Comparison of ENCODE assay signal across 8 cellular contexts in the genomic region with DNA sequence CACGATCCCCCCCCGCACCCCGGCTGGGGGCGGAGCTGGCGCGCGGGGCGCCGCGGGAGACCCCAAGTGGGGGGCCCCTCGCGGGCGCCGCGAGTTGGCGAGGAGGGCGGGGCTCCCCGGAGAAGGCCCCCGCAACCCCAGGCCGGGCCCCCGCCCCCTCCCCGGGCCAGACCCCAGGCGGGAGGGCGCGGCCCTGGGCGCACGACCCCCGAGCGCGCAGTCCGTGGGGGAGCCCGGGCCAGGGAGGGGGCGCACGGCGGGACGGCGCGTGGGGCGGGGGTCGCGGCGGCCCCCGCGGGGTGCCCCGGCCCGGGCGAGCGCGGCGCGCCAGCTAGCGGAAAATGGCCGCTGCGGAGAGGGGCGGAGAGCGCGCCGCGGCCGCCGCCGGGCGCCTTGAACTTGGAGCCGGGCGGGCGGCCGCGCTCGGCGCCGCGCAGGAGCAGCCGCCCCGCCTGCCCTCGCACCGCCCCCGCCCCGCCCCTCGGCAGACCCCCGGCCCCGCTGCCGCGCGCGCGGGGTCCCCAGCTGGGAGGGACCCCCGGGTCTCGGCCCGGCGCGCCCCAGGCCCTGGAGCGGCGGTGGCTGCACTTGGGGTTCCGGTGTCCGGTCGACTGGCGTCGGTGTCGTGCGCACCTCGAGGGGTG. TPM values are rescaled to one million over a fixed set of nuclear protein-coding genes. Genes with fewer than 3 reads are reported as not detected.
A peak's percentile ranks its signal among the peaks of the same experiment; 100 is the strongest.
DNase-seq lines count a peak whose midpoint lies in the region; ATAC-seq, FAIRE-seq and TF ChIP-seq lines count a peak whose summit lies in the region.

No MANE protein-coding gene starts in this region.

- H3K4me1 ChIP-seq in ascending aorta = peaks cover 16 to 27% of the 10 kb centered on the region in 2 donors

- H3K27ac ChIP-seq in ascending aorta (peak overlapping the region; percentile 96 to 99), layer of hippocampus (ENCODE audit: low read depth, low read length) (peak overlapping the region; percentile 95)

- H3K27me3 ChIP-seq in ascending aorta (no peaks in the 10 kb centered on the region), layer of hippocampus (ENCODE audit: control insufficient read depth, insufficient read depth, low read length) (no peaks in the 10 kb centered on the region)

- no peaks in the 10 kb centered on the region for H3K36me3 ChIP-seq in ascending aorta

- peak overlapping the region; percentile 90 to 96 for H3K4me3 Mint-ChIP-seq in stimulated activated naive CD8-positive, alpha-beta T cell treated with anti-CD3 and anti-CD28 coated beads, Interleukin-15, amount 100 ng/mL, for 72 hours

- TF ChIP-seq POLR2A in NB4 (IDR thresholded peaks at IDR 0.05; ENCODE audit: extremely low read depth, insufficient read length) = no peak

- H3K27ac Mint-ChIP-seq in stimulated activated naive CD8-positive, alpha-beta T cell treated with anti-CD3 and anti-CD28 coated beads, Interleukin-15, amount 100 ng/mL, for 72 hours = peak overlapping the region in 1 of 2 donors; percentile 92

- FAIRE-seq in HTR-8/SVneo (lab: Jason Lieb, UNC) = no peak

- H3K4me1 Mint-ChIP-seq in stimulated activated naive CD8-positive, alpha-beta T cell treated with anti-CD3 and anti-CD28 coated beads, Interleukin-15, amount 100 ng/mL, for 72 hours = peaks cover 51% of the 10 kb centered on the region

- TF ChIP-seq CTCF in NB4 (IDR thresholded peaks at IDR 0.05; ENCODE audit: low read depth, low read length) (no peak), ascending aorta (IDR thresholded peaks at IDR 0.05) (no peak)

- peak overlapping the region; percentile 63 for H3K4me3 ChIP-seq in NB4 (ENCODE audit: low read depth, low read length)
- peak overlapping the region; percentile 83 to 99 for H3K4me3 ChIP-seq in ascending aorta

- H3K9me3 ChIP-seq in ascending aorta = no peaks in the 10 kb centered on the region

- H3K9me3 Mint-ChIP-seq in stimulated activated naive CD8-positive, alpha-beta T cell treated with anti-CD3 and anti-CD28 coated beads, Interleukin-15, amount 100 ng/mL, for 72 hours = no peaks in the 10 kb centered on the region

- intact Hi-C loops in ascending aorta (cut with DNase I) = loop anchor here (2.0 kb wide), 1 partner anchor 15 kb away; no protein-coding TSS in a partner anchor

- DNase-seq in NCI-H748 (lab: John Stamatoyannopoulos, UW; ENCODE audit: unreplicated experiment) (peak; percentile 27), NCI-H748 treated with DMSO at 0.1 percent for 48 hours (lab: John Stamatoyannopoulos, UW) (no peak), NB4 (ENCODE audit: low read depth) (peak; percentile 57), ascending aorta (ENCODE audit: low spot score in 2 of 2) (no peak), HTR-8/SVneo (ENCODE audit: insufficient read length, low spot score) (no peak), islet precursor cell (no peak)
- DNase-seq in stimulated activated naive CD8-positive, alpha-beta T cell treated with anti-CD3 and anti-CD28 coated beads, Interleukin-15, amount 100 ng/mL, for 72 hours = peak; percentile 32 to 49

- ATAC-seq in stimulated activated naive CD8-positive, alpha-beta T cell treated with anti-CD3 and anti-CD28 coated beads, Interleukin-15, amount 100 ng/mL, for 72 hours = peak; percentile 43

- H3K27me3 Mint-ChIP-seq in stimulated activated naive CD8-positive, alpha-beta T cell treated with anti-CD3 and anti-CD28 coated beads, Interleukin-15, amount 100 ng/mL, for 72 hours = peaks cover 24% of the 10 kb centered on the region

RNA-seq across cellular contexts. Expression of gene NFIC, which starts 6.4 kb away (rescaled TPM):
- 194 TPM for total RNA-seq in ascending aorta

Comparison
In these comparisons a context has a peak if more than half of its experiments do, and no peak if none do; other contexts are left out.
1. DNase-seq: peak in NCI-H748 (single experiment), NB4 (single experiment) and stimulated activated naive CD8-positive, alpha-beta T cell treated with anti-CD3 and anti-CD28 coated beads, Interleukin-15, amount 100 ng/mL, for 72 hours (2 of 2); none in NCI-H748 treated with DMSO at 0.1 percent for 48 hours (single experiment), ascending aorta (0 of 2), HTR-8/SVneo (single experiment) and islet precursor cell (single experiment).